Comparison of ENCODE assay signal across 12 cellular contexts in genomic region chr4:38940476-38940875, GRCh38.
"Had no signal": no experiment of that assay in that cellular context is flagged by ENCODE, and none has a peak within 500 bp of the region (broad histone marks: within the 10 kb centered on the region; RNA-seq: fewer than 3 reads in every experiment).

No MANE protein-coding gene starts in this region.

- DNase-seq: activated CD8-positive, alpha-beta memory T cell treated with anti-CD3 and anti-CD28 coated beads for 24 hours; activated effector memory CD4-positive, alpha-beta T cell treated with anti-CD3 and anti-CD28 coated beads, Interleukin-2, amount 50 U/mL, for 16 hours; central memory CD4-positive, alpha-beta T cell; effector memory CD8-positive, alpha-beta T cell; left ventricle myocardium superior; mesenchymal stem cell; stimulated activated CD4-positive, alpha-beta T cell treated with anti-CD3 and anti-CD28 coated beads, Interleukin-15, amount 100 ng/mL, for 24 hours; stimulated activated CD4-positive, alpha-beta T cell treated with anti-CD3 and anti-CD28 coated beads, Interleukin-4, amount 100 ng/mL, for 4 hours had no signal

- H3K4me3 ChIP-seq: hepatocyte, tibial nerve had no signal

- H3K27me3 ChIP-seq: hepatocyte, tibial nerve had no signal

- H3K4me3 Mint-ChIP-seq: effector memory CD8-positive, alpha-beta T cell; nephron had no signal

- ATAC-seq: effector memory CD8-positive, alpha-beta T cell; left ventricle myocardium superior had no signal

- H3K9me3 Mint-ChIP-seq: effector memory CD8-positive, alpha-beta T cell; nephron had no signal

- H3K27me3 Mint-ChIP-seq: effector memory CD8-positive, alpha-beta T cell had no signal

- H3K9me3 ChIP-seq: tibial nerve had no signal

- H3K27ac ChIP-seq: epithelial cell of prostate, hepatocyte had no signal
